1 cellular context compared by ENCODE assay signal in genomic region chr20:63290677-63291472, GRCh38.
TF ChIP-seq lines count a peak whose summit lies in the region.

No MANE protein-coding gene starts in this region.

TF ChIP-seq in HepG2, 621 proteins besides CTCF, POLR2A, EP300 and RAD21 (continued from another document and continues in another):
- TF ChIP-seq FOXO4 (CRISPR knock-in tag; conservative IDR thresholded peaks at IDR 0.05) = no peak
- TF ChIP-seq PAXIP1 (CRISPR knock-in tag; conservative IDR thresholded peaks at IDR 0.05) = no peak
- no peak for TF ChIP-seq NAIF1 (CRISPR knock-in tag; IDR thresholded peaks at IDR 0.05; ENCODE audit: borderline replicate concordance)
- TF ChIP-seq ZBTB14 (CRISPR knock-in tag; IDR thresholded peaks at IDR 0.05) = 0 out of 2 replicates have a peak, but pooled peaks have one; percentile 27
- TF ChIP-seq ZBTB21 (CRISPR knock-in tag; IDR thresholded peaks at IDR 0.05) = no peak
- 0 out of 2 replicates have a peak, but pooled peaks have one; percentile 58 for TF ChIP-seq ZNF512 (CRISPR knock-in tag; IDR thresholded peaks at IDR 0.05)
- TF ChIP-seq ZNF460 (CRISPR knock-in tag; IDR thresholded peaks at IDR 0.05; ENCODE audit: borderline replicate concordance) = no peak
- TF ChIP-seq MEIS1 (CRISPR knock-in tag; IDR thresholded peaks at IDR 0.05; ENCODE audit: borderline replicate concordance) = 0 out of 2 replicates have a peak, but pooled peaks have one; percentile 16
- TF ChIP-seq HMG20B (CRISPR knock-in tag; conservative IDR thresholded peaks at IDR 0.05) = no peak
- no peak for TF ChIP-seq SMYD3 (CRISPR knock-in tag; IDR thresholded peaks at IDR 0.05)
- TF ChIP-seq ZNF543 (CRISPR knock-in tag; IDR thresholded peaks at IDR 0.05) = 0 out of 2 replicates have a peak, but pooled peaks have one; percentile 4
- peak; percentile 14; the same call in 1 of the 2 replicates for TF ChIP-seq SUZ12 (IDR thresholded peaks at IDR 0.05; ENCODE audit: low read depth, low read length)
- TF ChIP-seq KLF15 (CRISPR knock-in tag; IDR thresholded peaks at IDR 0.05; ENCODE audit: borderline replicate concordance) = peak; percentile 66; the same call in 1 of the 2 replicates
- TF ChIP-seq ZNF678 (CRISPR knock-in tag; IDR thresholded peaks at IDR 0.05) = no peak
- no peak for TF ChIP-seq ZNF432 (CRISPR knock-in tag; IDR thresholded peaks at IDR 0.05; ENCODE audit: borderline replicate concordance)
- TF ChIP-seq MAFG (CRISPR knock-in tag; IDR thresholded peaks at IDR 0.05) = no peak
- TF ChIP-seq ZNF296 (CRISPR knock-in tag; conservative IDR thresholded peaks at IDR 0.05) = peak; percentile 67; the same call in 1 of the 2 replicates
- TF ChIP-seq MNT (IDR thresholded peaks at IDR 0.05) = 0 out of 2 replicates have a peak, but pooled peaks have one; percentile 7
- TF ChIP-seq RARG (CRISPR knock-in tag; IDR thresholded peaks at IDR 0.05; ENCODE audit: low read depth) = no peak
- TF ChIP-seq HIVEP1 (CRISPR knock-in tag; IDR thresholded peaks at IDR 0.05) = peak; percentile 54; the same call in 1 of the 2 replicates
- TF ChIP-seq ZNF3 (CRISPR knock-in tag; IDR thresholded peaks at IDR 0.05) = no peak
- TF ChIP-seq ZNF282 (IDR thresholded peaks at IDR 0.05; ENCODE audit: partially characterized antibody) = no peak
- TF ChIP-seq ZNF879 (CRISPR knock-in tag; IDR thresholded peaks at IDR 0.05) = no peak
- no peak for TF ChIP-seq ZNF674 (CRISPR knock-in tag; IDR thresholded peaks at IDR 0.05; ENCODE audit: low read depth)
- no peak for TF ChIP-seq U2AF2 (IDR thresholded peaks at IDR 0.05; ENCODE audit: low read depth, low read length)
- peak; percentile 80; the same call in 1 of the 2 replicates for TF ChIP-seq ZNF256 (CRISPR knock-in tag; conservative IDR thresholded peaks at IDR 0.05)
- no peak for TF ChIP-seq PRDM4 (CRISPR knock-in tag; IDR thresholded peaks at IDR 0.05; ENCODE audit: borderline replicate concordance)
- peak; percentile 25; the same call in 1 of the 2 replicates for TF ChIP-seq EEA1 (CRISPR knock-in tag; IDR thresholded peaks at IDR 0.05; ENCODE audit: borderline replicate concordance)
- no peak for TF ChIP-seq NCOA5 (CRISPR knock-in tag; IDR thresholded peaks at IDR 0.05)
- TF ChIP-seq HNF1A (IDR thresholded peaks at IDR 0.05; ENCODE audit: low read depth) = no peak
- TF ChIP-seq HNF1A (CRISPR knock-in tag; IDR thresholded peaks at IDR 0.05; ENCODE audit: borderline replicate concordance) = no peak
- TF ChIP-seq TSC22D2 (CRISPR knock-in tag; IDR thresholded peaks at IDR 0.05; ENCODE audit: borderline replicate concordance) = no peak
- TF ChIP-seq GABPB1 (CRISPR knock-in tag; IDR thresholded peaks at IDR 0.05) = peak; percentile 61
- TF ChIP-seq HBP1 (CRISPR knock-in tag; IDR thresholded peaks at IDR 0.05; ENCODE audit: low read depth) = no peak
- no peak; the same call in 1 of the 2 replicates for TF ChIP-seq ZNF552 (CRISPR knock-in tag; IDR thresholded peaks at IDR 0.05; ENCODE audit: borderline replicate concordance)
- TF ChIP-seq ZNF713 (CRISPR knock-in tag; IDR thresholded peaks at IDR 0.05) = 0 out of 2 replicates have a peak, but pooled peaks have one; percentile 85
- TF ChIP-seq ZNF580 (CRISPR knock-in tag; IDR thresholded peaks at IDR 0.05; ENCODE audit: borderline replicate concordance, low read depth) = no peak
- no peak for TF ChIP-seq MZF1 (CRISPR knock-in tag; IDR thresholded peaks at IDR 0.05; ENCODE audit: borderline replicate concordance)
- TF ChIP-seq ZNF264 (CRISPR knock-in tag; IDR thresholded peaks at IDR 0.05) = no peak
- TF ChIP-seq ARNTL (CRISPR knock-in tag; IDR thresholded peaks at IDR 0.05) = no peak
- TF ChIP-seq SIX1 (CRISPR knock-in tag; IDR thresholded peaks at IDR 0.05; ENCODE audit: borderline replicate concordance) = no peak
- TF ChIP-seq NONO (IDR thresholded peaks at IDR 0.05) = no peak
- TF ChIP-seq NONO (CRISPR knock-in tag; conservative IDR thresholded peaks at IDR 0.05) = peak; percentile 83
- TF ChIP-seq XBP1 (CRISPR knock-in tag; IDR thresholded peaks at IDR 0.05) = 0 out of 2 replicates have a peak, but pooled peaks have one; percentile 33
- TF ChIP-seq ATF3 (CRISPR knock-in tag; IDR thresholded peaks at IDR 0.05) = no peak
